19 cellular contexts compared by ENCODE assay signal in genomic region chr9:90021216-90021906, GRCh38.
DNase-seq lines count a peak whose midpoint lies in the region; ATAC-seq and TF ChIP-seq lines count a peak whose summit lies in the region.
"Had no signal": no experiment of that assay in that cellular context is flagged by ENCODE, and none has a peak within 500 bp of the region (broad histone marks: within the 10 kb centered on the region; RNA-seq: fewer than 3 reads in every experiment).

No MANE protein-coding gene starts in this region.

- H3K36me3 ChIP-seq in spleen (no peaks in the 10 kb centered on the region), osteoblast (ENCODE audit: insufficient read depth, low read length) (no peaks in the 10 kb centered on the region), BE2C (no peaks in the 10 kb centered on the region)
- H3K36me3 ChIP-seq: BLaER1 treated with 17β-estradiol and CSF1 and Interleukin-3, amounts not matched to agents 10 nM and 100 nM had no signal

- no peak overlapping the region for H3K27ac ChIP-seq in spleen
- H3K27ac ChIP-seq in osteoblast (ENCODE audit: low read depth, low read length), result no peak overlapping the region
- H3K27ac ChIP-seq: 22Rv1; A549; BLaER1 treated with 17β-estradiol and CSF1 and Interleukin-3, amounts not matched to agents 10 nM and 100 nM; GM23248; HL-60 had no signal

- H3K4me3 Mint-ChIP-seq in memory B cell (no peak overlapping the region), CD14-positive monocyte (no peak overlapping the region)
- H3K4me3 Mint-ChIP-seq: CD4-positive, CD25-positive, alpha-beta regulatory T cell; CD8-positive, alpha-beta memory T cell had no signal

- H4K20me1 ChIP-seq in osteoblast (ENCODE audit: insufficient read depth, low read length), result no peaks in the 10 kb centered on the region
- H4K20me1 ChIP-seq: BLaER1 treated with 17β-estradiol and CSF1 and Interleukin-3, amounts not matched to agents 10 nM and 100 nM had no signal

- no peak for TF ChIP-seq CTCF in spleen (IDR thresholded peaks at IDR 0.05 in 8 of 11, conservative IDR thresholded peaks at IDR 0.05 in 3 of 11)
- TF ChIP-seq CTCF in osteoblast (IDR thresholded peaks at IDR 0.05; ENCODE audit: extremely low read depth, low read depth, low read length), result no peak
- no peak for TF ChIP-seq CTCF in CD14-positive monocyte (IDR thresholded peaks at IDR 0.05)
- no peak for TF ChIP-seq CTCF in BE2C (IDR thresholded peaks at IDR 0.05; ENCODE audit: low read depth, low read length)

- H3K36me3 Mint-ChIP-seq in memory B cell, result no peaks in the 10 kb centered on the region
- H3K36me3 Mint-ChIP-seq in CD14-positive monocyte, result no peaks in the 10 kb centered on the region
- H3K36me3 Mint-ChIP-seq: CD4-positive, CD25-positive, alpha-beta regulatory T cell; CD8-positive, alpha-beta memory T cell had no signal

- H3K27me3 Mint-ChIP-seq in memory B cell, result no peaks in the 10 kb centered on the region
- H3K27me3 Mint-ChIP-seq in CD14-positive monocyte (ENCODE audit: low read depth in 3 of 3), result peaks cover 0 to 8% (median 2%) of the 10 kb centered on the region in 3 donors

- H3K4me2 ChIP-seq in osteoblast (ENCODE audit: insufficient read depth, low read length), result no peak overlapping the region
- H3K4me2 ChIP-seq: A549; BLaER1 treated with 17β-estradiol and CSF1 and Interleukin-3, amounts not matched to agents 10 nM and 100 nM had no signal

- intact Hi-C loops in cardiac septum (cut with DNase I) (no loop called here), left ventricle myocardium superior (cut with micrococcal nuclease) (no loop called here), spleen (cut with DNase I; ENCODE audit: low total_unique reads) (no loop called here), CD14-positive monocyte (cut with micrococcal nuclease) (no loop called here)

- H3K27ac Mint-ChIP-seq in memory B cell, result peak overlapping the region; percentile 74
- peak overlapping the region in 1 of 7 donors; percentile 20 for H3K27ac Mint-ChIP-seq in CD14-positive monocyte
- H3K27ac Mint-ChIP-seq: CD4-positive, CD25-positive, alpha-beta regulatory T cell had no signal

- H3K4me3 ChIP-seq in spleen, result no peak overlapping the region
- no peak overlapping the region for H3K4me3 ChIP-seq in osteoblast (ENCODE audit: insufficient read depth, low read length)
- H3K4me3 ChIP-seq in BE2C (ENCODE audit: low read depth, low read length), result no peak overlapping the region
- H3K4me3 ChIP-seq: A549; BLaER1 treated with 17β-estradiol and CSF1 and Interleukin-3, amounts not matched to agents 10 nM and 100 nM; GM23248 had no signal

- peak; percentile 44 for DNase-seq in cardiac septum (ENCODE audit: low spot score)
- no peak for DNase-seq in left ventricle myocardium superior
- no peak for DNase-seq in memory B cell (ENCODE audit: low spot score in 2 of 2)
- DNase-seq in spleen, result peak; percentile 56
- no peak for DNase-seq in NCI-H226
- no peak for DNase-seq in osteoblast (ENCODE audit: insufficient read length, low spot score, missing footprints)
- no peak for DNase-seq in CD14-positive monocyte (ENCODE audit: low spot score)
- DNase-seq in BE2C, result no peak
- DNase-seq: AML-193; CD4-positive, CD25-positive, alpha-beta regulatory T cell; CD8-positive, alpha-beta memory T cell; COR-L47; DMS 273 treated with DMSO at 0.1 percent for 48 hours; GM23248; HCEC 1CT had no signal

- peaks cover 40% of the 10 kb centered on the region for H3K4me1 Mint-ChIP-seq in memory B cell
- peaks cover 54% of the 10 kb centered on the region for H3K4me1 Mint-ChIP-seq in CD14-positive monocyte
- H3K4me1 Mint-ChIP-seq: CD4-positive, CD25-positive, alpha-beta regulatory T cell; CD8-positive, alpha-beta memory T cell had no signal

- H3K79me2 ChIP-seq in osteoblast (ENCODE audit: insufficient read depth, low read length), result no peaks in the 10 kb centered on the region

- ATAC-seq in left ventricle myocardium superior (no peak), memory B cell (ENCODE audit: low read depth) (no peak)
- ATAC-seq: A549 had no signal

- H3K9me3 Mint-ChIP-seq in memory B cell (peaks cover 1% of the 10 kb centered on the region), CD14-positive monocyte (peaks cover 0 to 5% (median 2%) of the 10 kb centered on the region in 7 donors)

- H3K9me3 ChIP-seq in spleen (peaks cover 0 to 6% (median 0%) of the 10 kb centered on the region in 8 donors), osteoblast (ENCODE audit: low read depth, low read length) (no peaks in the 10 kb centered on the region), BE2C (no peaks in the 10 kb centered on the region)

- H3K27me3 ChIP-seq in spleen (replicated peaks in 1 of 7) (no peaks in the 10 kb centered on the region), osteoblast (ENCODE audit: insufficient read depth, low read length) (no peaks in the 10 kb centered on the region), BE2C (no peaks in the 10 kb centered on the region)
- H3K27me3 ChIP-seq: BLaER1 treated with 17β-estradiol and CSF1 and Interleukin-3, amounts not matched to agents 10 nM and 100 nM had no signal

- WGBS in spleen, 5 donors, result 75 to 85% (median 79%) methylated on average over 14 of the region's 14 CpGs

- no peak for TF ChIP-seq POLR2A in spleen (IDR thresholded peaks at IDR 0.05)

- H3K4me1 ChIP-seq in spleen (peaks cover 7 to 54% (median 26%) of the 10 kb centered on the region in 6 donors), osteoblast (ENCODE audit: insufficient read depth, low read length) (no peaks in the 10 kb centered on the region), BE2C (no peaks in the 10 kb centered on the region)

- no peak overlapping the region for H2AFZ ChIP-seq in osteoblast (ENCODE audit: low read length)
- H2AFZ ChIP-seq: GM23248 had no signal

Comparison
In these comparisons a context has a peak if more than half of its experiments do, and no peak if none do; other contexts are left out.
1. DNase-seq: peak in cardiac septum (single experiment) and spleen (single experiment); none in left ventricle myocardium superior (single experiment), memory B cell (0 of 2), NCI-H226 (single experiment), osteoblast (single experiment), CD14-positive monocyte (single experiment) and BE2C (single experiment).